14 cellular contexts compared by ENCODE assay signal in the genomic region with DNA sequence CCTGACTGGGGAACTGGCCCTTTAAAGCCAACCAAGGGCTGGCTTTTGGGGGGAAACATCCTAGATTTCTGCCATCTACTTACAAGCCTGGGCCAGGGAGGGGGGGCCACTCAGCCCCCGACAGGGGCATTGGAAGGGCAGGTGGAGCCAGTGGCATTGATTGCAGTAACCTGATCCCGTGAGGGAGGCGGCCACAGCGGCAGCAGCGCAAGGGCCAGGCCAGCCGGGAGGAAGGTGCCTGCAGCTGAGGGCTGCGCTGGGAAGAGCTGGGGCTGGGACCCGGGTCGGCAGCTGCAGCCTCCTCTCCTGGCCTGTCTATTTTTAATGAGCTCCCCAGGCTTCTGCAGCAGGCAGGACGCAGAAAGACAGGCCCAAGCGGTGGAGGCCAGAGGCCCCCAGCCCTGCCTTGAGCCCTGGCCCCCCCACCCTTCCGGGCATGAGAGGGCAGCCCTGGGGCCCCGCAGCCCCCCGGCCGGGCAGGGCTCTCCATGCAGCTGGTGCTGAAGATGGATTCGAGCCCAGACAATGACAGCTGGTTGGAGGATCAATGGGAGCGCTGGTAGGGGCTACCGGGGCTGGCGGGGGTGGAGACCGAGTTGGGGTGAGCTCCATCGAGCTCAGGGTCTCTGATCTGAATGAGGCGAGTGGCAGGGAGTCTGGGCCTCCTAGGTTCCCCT. TPM values are rescaled to one million over a fixed set of nuclear protein-coding genes. Genes with fewer than 3 reads are reported as not detected.
A peak's percentile ranks its signal among the peaks of the same experiment; 100 is the strongest.
DNase-seq lines count a peak whose midpoint lies in the region; ATAC-seq and TF ChIP-seq lines count a peak whose summit lies in the region.
"Had no signal": no experiment of that assay in that cellular context is flagged by ENCODE, and none has a peak within 500 bp of the region (broad histone marks: within the 10 kb centered on the region; RNA-seq: fewer than 3 reads in every experiment).

No MANE protein-coding gene starts in this region.

- no peak for TF ChIP-seq POLR2A in esophagus muscularis mucosa (IDR thresholded peaks at IDR 0.05; ENCODE audit: low read depth)

- TF ChIP-seq CTCF in esophagus muscularis mucosa (IDR thresholded peaks at IDR 0.05): no peak

- peaks cover 0 to 25% (median 0%) of the 10 kb centered on the region in 4 donors for H3K27me3 ChIP-seq in esophagus muscularis mucosa
- H3K27me3 ChIP-seq: upper lobe of right lung had no signal

- intact Hi-C loops in esophagus muscularis mucosa (cut with DNase I): no loop called here

- no peak for TF ChIP-seq EP300 in esophagus muscularis mucosa (IDR thresholded peaks at IDR 0.05)

- ATAC-seq in GM18907 (IDR thresholded peaks at IDR 0.05; ENCODE audit: unreplicated experiment): no peak
- ATAC-seq: activated CD4-positive, alpha-beta T cell treated with anti-CD3 and anti-CD28 coated beads for 36 hours; upper lobe of right lung had no signal

- H3K27ac ChIP-seq in esophagus muscularis mucosa (replicated peaks in 1 of 4): no peak overlapping the region
- H3K27ac ChIP-seq: upper lobe of right lung had no signal

- DNase-seq in Ammon's horn (ENCODE audit: low spot score): peak; percentile 46
- DNase-seq in NCI-H1105 treated with DMSO at 0.1 percent for 48 hours (lab: John Stamatoyannopoulos, UW): peak; percentile 90
- peak; percentile 88 for DNase-seq in NCI-H748 (lab: John Stamatoyannopoulos, UW; ENCODE audit: unreplicated experiment)
- DNase-seq in iPS-NIHi11 (ENCODE audit: low spot score): peak; percentile 79
- DNase-seq in activated effector memory CD4-positive, alpha-beta T cell treated with Interleukin-2 at 50 U/mL for 16 hours: no peak
- no peak for DNase-seq in amniotic stem cell (lab: John Stamatoyannopoulos, UW)
- no peak for DNase-seq in esophagus muscularis mucosa (ENCODE audit: extremely low spot score)
- DNase-seq: activated CD4-positive, alpha-beta T cell treated with anti-CD3 and anti-CD28 coated beads for 36 hours; AML-193; RPMI8226; upper lobe of right lung had no signal

- WGBS in esophagus muscularis mucosa: 17% methylated on average over 7 of the region's 22 CpGs

- no peak overlapping the region for H3K4me3 ChIP-seq in esophagus muscularis mucosa
- H3K4me3 ChIP-seq: upper lobe of right lung had no signal

- H3K36me3 ChIP-seq in esophagus muscularis mucosa: no peaks in the 10 kb centered on the region
- H3K36me3 ChIP-seq: upper lobe of right lung had no signal

- H3K4me1 ChIP-seq in esophagus muscularis mucosa: peaks cover 20 to 28% (median 25%) of the 10 kb centered on the region in 4 donors

- H3K9me3 ChIP-seq in esophagus muscularis mucosa: no peaks in the 10 kb centered on the region
- H3K9me3 ChIP-seq: upper lobe of right lung had no signal

RNA-seq across cellular contexts. Expression of a gene that starts 10.5 kb away (rescaled TPM):
- total RNA-seq in esophagus muscularis mucosa: 1 to 10 TPM in 3 of 4 donors, under 1 TPM in 1; 0.65 to 3.7 (median 1.4) TPM

RNA-seq across cellular contexts. Expression of a gene that starts 11.1 kb away (rescaled TPM):
- 10 to 100 TPM in 3 of 4 donors, 1 to 10 TPM in 1; 7.5 to 20.6 (median 16.1) TPM for total RNA-seq in esophagus muscularis mucosa

RNA-seq across cellular contexts. Expression of a gene that starts 21.1 kb away (rescaled TPM):
- total RNA-seq in esophagus muscularis mucosa: 10 to 100 TPM; 15.4 to 32.2 (median 23.2) TPM

RNA-seq across cellular contexts. Expression of a gene that starts 25.9 kb away (rescaled TPM):
- total RNA-seq in esophagus muscularis mucosa: under 1 TPM in 1 of 4 donors, not detected in 3; 0.17 TPM
- total RNA-seq: endothelial cell of umbilical vein, osteocyte had no signal

RNA-seq across cellular contexts. Expression of a gene that starts 49.3 kb away (rescaled TPM):
- total RNA-seq in esophagus muscularis mucosa: 10 to 100 TPM; 32.0 to 57.6 (median 49.7) TPM

Comparison
In these comparisons a context has a peak if more than half of its experiments do, and no peak if none do; other contexts are left out.
1. DNase-seq: peak in Ammon's horn (single experiment), NCI-H1105 treated with DMSO at 0.1 percent for 48 hours (single experiment), NCI-H748 (single experiment) and iPS-NIHi11 (single experiment); none in activated effector memory CD4-positive, alpha-beta T cell treated with Interleukin-2 at 50 U/mL for 16 hours (single experiment), amniotic stem cell (single experiment) and esophagus muscularis mucosa (single experiment).